Comparison of ENCODE assay signal across 25 cellular contexts in the genomic region with DNA sequence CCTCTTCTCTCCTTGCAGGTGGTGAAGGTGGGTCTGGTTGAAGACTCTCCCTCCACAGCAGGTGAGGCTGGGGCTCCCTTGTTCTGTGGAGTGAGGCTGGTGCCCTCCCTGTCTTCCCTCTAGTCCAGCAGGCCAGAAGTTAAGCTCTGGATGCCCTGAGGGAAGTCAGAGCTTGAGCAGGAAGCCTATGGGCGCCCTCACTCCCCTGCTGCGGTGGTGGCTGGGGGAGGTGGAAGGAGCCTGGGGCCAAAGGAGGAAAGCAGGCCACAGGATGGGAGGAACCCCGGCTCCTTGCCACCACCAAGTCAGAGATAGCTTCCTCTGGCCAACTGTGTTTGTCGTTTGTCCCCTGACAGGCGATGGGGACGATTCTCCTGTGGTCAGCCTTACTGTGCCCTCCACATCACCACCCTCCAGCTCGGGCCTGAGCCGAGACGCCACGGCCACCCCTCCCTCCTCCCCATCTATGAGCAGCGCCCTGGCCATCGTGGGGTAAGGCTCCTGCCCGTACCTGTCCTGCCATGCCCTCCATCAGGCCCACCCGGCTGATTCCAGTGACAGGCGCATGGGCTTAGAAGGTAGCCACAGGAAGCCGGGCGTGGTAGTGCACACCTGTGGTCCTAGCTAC. TPM values are rescaled to one million over a fixed set of nuclear protein-coding genes. Genes with fewer than 3 reads are reported as not detected.
"Had no signal": no experiment of that assay in that cellular context is flagged by ENCODE, and none has a peak within 500 bp of the region (broad histone marks: within the 10 kb centered on the region; RNA-seq: fewer than 3 reads in every experiment).

No MANE protein-coding gene starts in this region.

- H3K27me3 ChIP-seq: body of pancreas, colonic mucosa, neural progenitor cell, ovary, transverse colon had no signal

- H3K27ac ChIP-seq: body of pancreas, colonic mucosa, epithelial cell of prostate, neural progenitor cell, ovary, psoas muscle, transverse colon had no signal

- H3K36me3 ChIP-seq: colonic mucosa, neural progenitor cell, ovary, transverse colon had no signal

- H3K4me3 Mint-ChIP-seq: activated naive CD8-positive, alpha-beta T cell treated with anti-CD3 and anti-CD28 coated beads for 36 hours; activated T-helper 1 cell treated with anti-CD3 and anti-CD28 coated beads, Interleukin-12 subunit alpha, Interleukin-12 subunit beta, Interleukin-2, Interleukin-4 antibody, amounts not matched to agents 30 ng/mL and 10 ng/mL and 1 ng/mL, durations not matched to agents 14 hours and 24 hours and 36 hours; endodermal cell; neural progenitor cell had no signal

- H3K9me3 ChIP-seq: body of pancreas, colonic mucosa, ovary, psoas muscle, SK-N-SH, transverse colon had no signal

- H3K4me1 Mint-ChIP-seq: endodermal cell had no signal

- ATAC-seq: body of pancreas; psoas muscle; right cardiac atrium; stimulated activated naive CD8-positive, alpha-beta T cell treated with anti-CD3 and anti-CD28 coated beads, Interleukin-15, Interleukin-2, amounts not matched to agents 100 U/mL and 50 U/mL, for 24 hours had no signal

- H3K9me3 Mint-ChIP-seq: activated naive CD8-positive, alpha-beta T cell treated with anti-CD3 and anti-CD28 coated beads for 36 hours; activated T-helper 1 cell treated with anti-CD3 and anti-CD28 coated beads, Interleukin-12 subunit alpha, Interleukin-12 subunit beta, Interleukin-2, Interleukin-4 antibody, amounts not matched to agents 30 ng/mL and 10 ng/mL and 1 ng/mL, durations not matched to agents 14 hours and 24 hours and 36 hours; endodermal cell; neural progenitor cell had no signal

- DNase-seq: activated CD4-positive, alpha-beta T cell treated with anti-CD3 and anti-CD28 coated beads for 4 hours; activated naive CD8-positive, alpha-beta T cell treated with anti-CD3 and anti-CD28 coated beads for 36 hours; body of pancreas; central memory CD4-positive, alpha-beta T cell; colonic mucosa; endodermal cell; foreskin fibroblast; islet precursor cell; ovary; psoas muscle; SK-N-SH; stimulated activated CD4-positive, alpha-beta T cell treated with anti-CD3 and anti-CD28 coated beads, Interleukin-2, amount 100 ng/mL, for 24 hours; stimulated activated naive CD8-positive, alpha-beta T cell treated with anti-CD3 and anti-CD28 coated beads, Interleukin-15, Interleukin-2, amounts not matched to agents 100 U/mL and 50 U/mL, for 24 hours; substantia nigra; T1000; transverse colon had no signal

- H3K4me1 ChIP-seq: body of pancreas, colonic mucosa, neural progenitor cell, transverse colon had no signal

- H3K4me2 ChIP-seq: neural progenitor cell, SK-N-SH had no signal

- H3K27me3 Mint-ChIP-seq: activated naive CD8-positive, alpha-beta T cell treated with anti-CD3 and anti-CD28 coated beads for 36 hours had no signal

- H2AFZ ChIP-seq: neural progenitor cell had no signal

- H3K27ac Mint-ChIP-seq: activated T-helper 1 cell treated with anti-CD3 and anti-CD28 coated beads, Interleukin-12 subunit alpha, Interleukin-12 subunit beta, Interleukin-2, Interleukin-4 antibody, amounts not matched to agents 30 ng/mL and 10 ng/mL and 1 ng/mL, durations not matched to agents 14 hours and 24 hours and 36 hours; neural progenitor cell had no signal

- H3K9ac ChIP-seq: SK-N-SH had no signal

- H3K4me3 ChIP-seq: body of pancreas, colonic mucosa, neural progenitor cell, ovary, psoas muscle, transverse colon had no signal

RNA-seq across cellular contexts. Expression of a gene that starts 39.1 kb away (rescaled TPM):
- total RNA-seq: glomerular endothelial cell, psoas muscle, skeletal muscle tissue had no signal

RNA-seq across cellular contexts. Expression of a gene that starts 52.8 kb away (rescaled TPM):
- total RNA-seq: activated CD8-positive, alpha-beta memory T cell treated with anti-CD3 and anti-CD28 coated beads for 36 hours; activated naive CD8-positive, alpha-beta T cell treated with anti-CD3 and anti-CD28 coated beads for 36 hours; activated T-helper 1 cell treated with anti-CD3 and anti-CD28 coated beads, Interleukin-12 subunit alpha, Interleukin-12 subunit beta, Interleukin-2, Interleukin-4 antibody, amounts not matched to agents 30 ng/mL and 10 ng/mL and 1 ng/mL, durations not matched to agents 14 hours and 24 hours and 36 hours; lung microvascular endothelial cell; psoas muscle; skeletal muscle tissue; T-helper 1 cell treated with Interleukin-12 subunit alpha and Interleukin-12 subunit beta and Interleukin-4 antibody, amounts not matched to agents 30 ng/mL and 1 ng/mL, for 36 hours had no signal
